8 cellular contexts compared by ENCODE assay signal in genomic region chr16:3045758-3046505, GRCh38. TPM values are rescaled to one million over a fixed set of nuclear protein-coding genes. Genes with fewer than 3 reads are reported as not detected.
DNase-seq lines count a peak whose midpoint lies in the region; ATAC-seq and TF ChIP-seq lines count a peak whose summit lies in the region.

No MANE protein-coding gene starts in this region.

- peaks cover 4% of the 10 kb centered on the region for H3K36me3 Mint-ChIP-seq in activated T-helper 2 cell treated with anti-CD3 and anti-CD28 coated beads, Interferon-gamma antibody, Interleukin-2, Interleukin-4, amounts not matched to agents 10 μg/mL and 5 μg/mL and 100 μg/mL, durations not matched to agents 14 hours and 24 hours and 36 hours (ENCODE audit: low read depth)
- no peaks in the 10 kb centered on the region for H3K36me3 Mint-ChIP-seq in stimulated activated memory B cell treated with anti-CD40 and anti-IgM and Interleukin-4, amounts not matched to agents 10 μg/mL and 1 μg/mL and 100 μg/mL, for 72 hours

- peak overlapping the region; percentile 81 for H3K4me3 Mint-ChIP-seq in activated T-helper 2 cell treated with anti-CD3 and anti-CD28 coated beads, Interferon-gamma antibody, Interleukin-2, Interleukin-4, amounts not matched to agents 10 μg/mL and 5 μg/mL and 100 μg/mL, durations not matched to agents 14 hours and 24 hours and 36 hours (ENCODE audit: low read depth)
- peak overlapping the region; percentile 70 for H3K4me3 Mint-ChIP-seq in stimulated activated memory B cell treated with anti-CD40 and anti-IgM and Interleukin-4, amounts not matched to agents 10 μg/mL and 1 μg/mL and 100 μg/mL, for 72 hours

- no peak for DNase-seq in AG04449 (ENCODE audit: low read depth, low spot score)
- peak; percentile 47 for DNase-seq in HEK293T (ENCODE audit: extremely low spot score)
- DNase-seq in activated T-helper 2 cell treated with anti-CD3 and anti-CD28 coated beads, Interferon-gamma antibody, Interleukin-2, Interleukin-4, amounts not matched to agents 10 μg/mL and 5 μg/mL and 100 μg/mL, durations not matched to agents 14 hours and 24 hours and 36 hours (ENCODE audit: low spot score) = no peak
- DNase-seq in omental fat pad (ENCODE audit: low spot score) = no peak
- no peak for DNase-seq in foreskin melanocyte
- DNase-seq in NK-92 treated with Interleukin-12 subunit alpha and Interleukin-12 subunit beta, amount 100 ng/mL, for 24 hours (lab: John Stamatoyannopoulos, UW) = no peak

- intact Hi-C loops in activated T-helper 2 cell treated with anti-CD3 and anti-CD28 coated beads, Interferon-gamma antibody, Interleukin-2, Interleukin-4, amounts not matched to agents 10 μg/mL and 5 μg/mL and 100 μg/mL, durations not matched to agents 14 hours and 24 hours and 36 hours (cut with micrococcal nuclease) = loop anchor here (2.0 to 5.0 kb wide), 2 partner anchors 15 to 121 kb away; no protein-coding TSS in a partner anchor

- peak overlapping the region; percentile 28 for H3K27ac Mint-ChIP-seq in activated T-helper 2 cell treated with anti-CD3 and anti-CD28 coated beads, Interferon-gamma antibody, Interleukin-2, Interleukin-4, amounts not matched to agents 10 μg/mL and 5 μg/mL and 100 μg/mL, durations not matched to agents 14 hours and 24 hours and 36 hours
- no peak overlapping the region for H3K27ac Mint-ChIP-seq in stimulated activated memory B cell treated with anti-CD40 and anti-IgM and Interleukin-4, amounts not matched to agents 10 μg/mL and 1 μg/mL and 100 μg/mL, for 72 hours

- POLR2A ChIA-PET in AG04449 (lab: Yijun Ruan, JAX) = interaction anchor here (0.6 to 1.1 kb wide), 2 partner anchors 15 to 23 kb away, joined by 3 to 4 read pairs; no protein-coding TSS in a partner anchor
- POLR2A ChIA-PET in HEK293T (lab: Yijun Ruan, JAX) = interaction anchor here (1.0 to 2.1 kb wide), 3 partner anchors 13 to 25 kb away, joined by 3 to 9 read pairs (median 4); partner anchors contain the start of genes HCFC1R1 and THOC6

- H3K27me3 Mint-ChIP-seq in activated T-helper 2 cell treated with anti-CD3 and anti-CD28 coated beads, Interferon-gamma antibody, Interleukin-2, Interleukin-4, amounts not matched to agents 10 μg/mL and 5 μg/mL and 100 μg/mL, durations not matched to agents 14 hours and 24 hours and 36 hours (ENCODE audit: low read depth) = peaks cover 24% of the 10 kb centered on the region
- peaks cover 54% of the 10 kb centered on the region for H3K27me3 Mint-ChIP-seq in stimulated activated memory B cell treated with anti-CD40 and anti-IgM and Interleukin-4, amounts not matched to agents 10 μg/mL and 1 μg/mL and 100 μg/mL, for 72 hours

- ATAC-seq in stimulated activated memory B cell treated with anti-CD40 and anti-IgM and Interleukin-4, amounts not matched to agents 10 μg/mL and 1 μg/mL and 100 μg/mL, for 72 hours = peak; percentile 84
- no peak for ATAC-seq in omental fat pad (ENCODE audit: low FRiP score)

- H3K4me1 Mint-ChIP-seq in activated T-helper 2 cell treated with anti-CD3 and anti-CD28 coated beads, Interferon-gamma antibody, Interleukin-2, Interleukin-4, amounts not matched to agents 10 μg/mL and 5 μg/mL and 100 μg/mL, durations not matched to agents 14 hours and 24 hours and 36 hours (ENCODE audit: low read depth) = peaks cover 33% of the 10 kb centered on the region
- peaks cover 23% of the 10 kb centered on the region for H3K4me1 Mint-ChIP-seq in stimulated activated memory B cell treated with anti-CD40 and anti-IgM and Interleukin-4, amounts not matched to agents 10 μg/mL and 1 μg/mL and 100 μg/mL, for 72 hours

- no peak for TF ChIP-seq CTCF in AG04449 (IDR thresholded peaks at IDR 0.05; ENCODE audit: insufficient read depth, low read length, missing control alignments)
- TF ChIP-seq CTCF in omental fat pad (IDR thresholded peaks at IDR 0.05) = no peak

- CTCF ChIA-PET in AG04449 (lab: Yijun Ruan, JAX) = interaction anchor here (0.7 to 9.7 kb wide), 3 partner anchors 13 to 83 kb away, joined by 3 to 146 read pairs (median 6); no protein-coding TSS in a partner anchor
- CTCF ChIA-PET in HEK293T (lab: Yijun Ruan, JAX) = interaction anchor here (1.0 to 2.6 kb wide), 2 partner anchors 14 to 18 kb away, joined by 4 to 19 read pairs; no protein-coding TSS in a partner anchor

- H3K4me3 ChIP-seq in AG04449 (ENCODE audit: low read depth, low read length) = peak overlapping the region; percentile 43
- peak overlapping the region; percentile 67 for H3K4me3 ChIP-seq in iPS-11a (ENCODE audit: low read depth, low read length)

- no peaks in the 10 kb centered on the region for H3K9me3 Mint-ChIP-seq in activated T-helper 2 cell treated with anti-CD3 and anti-CD28 coated beads, Interferon-gamma antibody, Interleukin-2, Interleukin-4, amounts not matched to agents 10 μg/mL and 5 μg/mL and 100 μg/mL, durations not matched to agents 14 hours and 24 hours and 36 hours
- H3K9me3 Mint-ChIP-seq in stimulated activated memory B cell treated with anti-CD40 and anti-IgM and Interleukin-4, amounts not matched to agents 10 μg/mL and 1 μg/mL and 100 μg/mL, for 72 hours = no peaks in the 10 kb centered on the region

TF ChIP-seq in HEK293T, 16 proteins besides CTCF, POLR2A, EP300 and RAD21:
- TF ChIP-seq BHLHE40 (IDR thresholded peaks at IDR 0.05; ENCODE audit: borderline replicate concordance) (no peak), NFRKB (IDR thresholded peaks at IDR 0.05) (no peak), FOXM1 (IDR thresholded peaks at IDR 0.05; ENCODE audit: borderline replicate concordance) (no peak), ARNT (IDR thresholded peaks at IDR 0.05) (no peak), TARDBP (IDR thresholded peaks at IDR 0.05) (no peak), L3MBTL2 (conservative IDR thresholded peaks at IDR 0.05) (peak; percentile 83), ZNF384 (IDR thresholded peaks at IDR 0.05) (no peak)
- TF ChIP-seq, protein P1, sequence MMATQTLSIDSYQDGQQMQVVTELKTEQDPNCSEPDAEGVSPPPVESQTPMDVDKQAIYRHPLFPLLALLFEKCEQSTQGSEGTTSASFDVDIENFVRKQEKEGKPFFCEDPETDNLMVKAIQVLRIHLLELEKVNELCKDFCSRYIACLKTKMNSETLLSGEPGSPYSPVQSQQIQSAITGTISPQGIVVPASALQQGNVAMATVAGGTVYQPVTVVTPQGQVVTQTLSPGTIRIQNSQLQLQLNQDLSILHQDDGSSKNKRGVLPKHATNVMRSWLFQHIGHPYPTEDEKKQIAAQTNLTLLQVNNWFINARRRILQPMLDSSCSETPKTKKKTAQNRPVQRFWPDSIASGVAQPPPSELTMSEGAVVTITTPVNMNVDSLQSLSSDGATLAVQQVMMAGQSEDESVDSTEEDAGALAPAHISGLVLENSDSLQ (IDR thresholded peaks at IDR 0.05) = no peak

RNA-seq across cellular contexts. Expression of gene MMP25, which starts 0.4 kb away (rescaled TPM):
- 7.7 TPM in 2 replicates for total RNA-seq in activated T-helper 2 cell treated with anti-CD3 and anti-CD28 coated beads, Interferon-gamma antibody, Interleukin-2, Interleukin-4, amounts not matched to agents 10 μg/mL and 5 μg/mL and 100 μg/mL, durations not matched to agents 14 hours and 24 hours and 36 hours
- 10 to 100 TPM in 1 of 4 donors, 1 to 10 TPM in 3; 1.2 to 38.8 (median 2.2) TPM for total RNA-seq in omental fat pad

RNA-seq across cellular contexts. Expression of gene BICDL2, which starts 9.2 kb away (rescaled TPM):
- total RNA-seq in activated T-helper 2 cell treated with anti-CD3 and anti-CD28 coated beads, Interferon-gamma antibody, Interleukin-2, Interleukin-4, amounts not matched to agents 10 μg/mL and 5 μg/mL and 100 μg/mL, durations not matched to agents 14 hours and 24 hours and 36 hours = 0.71 and 0.84 TPM in 2 replicates
- under 1 TPM in 1 of 4 donors, not detected in 3; 0.47 TPM for total RNA-seq in omental fat pad

RNA-seq across cellular contexts. Expression of gene IL32, which starts 19.5 kb away (rescaled TPM):
- total RNA-seq in activated T-helper 2 cell treated with anti-CD3 and anti-CD28 coated beads, Interferon-gamma antibody, Interleukin-2, Interleukin-4, amounts not matched to agents 10 μg/mL and 5 μg/mL and 100 μg/mL, durations not matched to agents 14 hours and 24 hours and 36 hours = 773 and 798 TPM in 2 replicates
- 10 to 100 TPM; 16.5 to 73.0 (median 25.6) TPM for total RNA-seq in omental fat pad

RNA-seq across cellular contexts. Expression of gene THOC6, which starts 22.1 kb away (rescaled TPM):
- total RNA-seq in activated T-helper 2 cell treated with anti-CD3 and anti-CD28 coated beads, Interferon-gamma antibody, Interleukin-2, Interleukin-4, amounts not matched to agents 10 μg/mL and 5 μg/mL and 100 μg/mL, durations not matched to agents 14 hours and 24 hours and 36 hours = 59.0 and 59.1 TPM in 2 replicates
- 10 to 100 TPM; 15.7 to 33.9 (median 26.7) TPM for total RNA-seq in omental fat pad

RNA-seq across cellular contexts. Expression of gene HCFC1R1, which starts 22.2 kb away (rescaled TPM):
- 29.9 and 30.3 TPM in 2 replicates for total RNA-seq in activated T-helper 2 cell treated with anti-CD3 and anti-CD28 coated beads, Interferon-gamma antibody, Interleukin-2, Interleukin-4, amounts not matched to agents 10 μg/mL and 5 μg/mL and 100 μg/mL, durations not matched to agents 14 hours and 24 hours and 36 hours
- total RNA-seq in omental fat pad = 10 to 100 TPM in 3 of 4 donors, 1 to 10 TPM in 1; 8.5 to 20.6 (median 13.1) TPM

Comparison
In these comparisons a context has a peak if more than half of its experiments do, and no peak if none do; other contexts are left out.
1. RNA of gene IL32, which starts 19.5 kb away (total RNA-seq): 773 to 798 TPM in activated T-helper 2 cell treated with anti-CD3 and anti-CD28 coated beads, Interferon-gamma antibody, Interleukin-2, Interleukin-4, amounts not matched to agents 10 μg/mL and 5 μg/mL and 100 μg/mL, durations not matched to agents 14 hours and 24 hours and 36 hours; 16.5 to 73.0 TPM in omental fat pad; every median in the first group is over 10 times any median in the second.